8 cellular contexts compared by ENCODE assay signal in the genomic region with DNA sequence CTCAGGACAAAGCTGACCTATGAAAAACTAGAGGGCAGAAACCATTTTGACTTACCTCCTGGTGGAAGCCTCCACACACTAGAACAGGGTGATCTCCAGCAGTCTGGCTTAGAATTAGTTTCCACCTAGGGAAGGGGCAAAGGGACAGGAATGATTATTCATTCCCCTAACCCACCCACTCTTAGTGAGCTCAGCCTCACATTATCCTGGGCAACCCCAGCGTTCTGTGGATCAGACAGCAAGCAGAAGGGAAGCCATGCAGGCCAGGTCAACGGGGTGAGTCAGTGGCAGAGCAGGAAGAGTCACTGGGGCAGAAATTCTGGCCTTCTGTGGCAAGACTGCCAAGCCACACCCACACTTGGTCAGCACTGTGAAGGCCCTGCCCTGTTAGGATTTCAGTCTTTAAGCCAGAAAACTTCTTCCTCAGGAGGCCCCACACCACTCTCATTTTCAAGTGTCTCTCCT. TPM values are rescaled to one million over a fixed set of nuclear protein-coding genes. Genes with fewer than 3 reads are reported as not detected.
DNase-seq lines count a peak whose midpoint lies in the region; ATAC-seq and TF ChIP-seq lines count a peak whose summit lies in the region.

No MANE protein-coding gene starts in this region.

- H3K4me1 ChIP-seq in BLaER1 treated with 17β-estradiol and CSF1 and Interleukin-3, amounts not matched to agents 10 nM and 100 nM, result peaks cover 63 to 94% (median 75%) of the 10 kb centered on the region in 10 experiments
- peaks cover 14% of the 10 kb centered on the region for H3K4me1 ChIP-seq in OCI-LY3 (ENCODE audit: low read length)
- H3K4me1 ChIP-seq in colonic mucosa, result peaks cover 6% of the 10 kb centered on the region
- H3K4me1 ChIP-seq in lower lobe of right lung, result peaks cover 71% of the 10 kb centered on the region
- H3K4me1 ChIP-seq in tibial artery, result peaks cover 0 to 60% (median 42%) of the 10 kb centered on the region in 4 donors

- peak overlapping the region; percentile 13 to 62 (median 44); a peak in 16 of 20 replicates for H3K4me3 ChIP-seq in BLaER1 treated with 17β-estradiol and CSF1 and Interleukin-3, amounts not matched to agents 10 nM and 100 nM
- no peak overlapping the region for H3K4me3 ChIP-seq in OCI-LY3 (ENCODE audit: low read length)
- no peak overlapping the region for H3K4me3 ChIP-seq in colonic mucosa
- H3K4me3 ChIP-seq in lower lobe of right lung, result peak overlapping the region; percentile 22
- no peak overlapping the region for H3K4me3 ChIP-seq in tibial artery

- peak overlapping the region; percentile 71 to 91 (median 82) for H3K4me2 ChIP-seq in BLaER1 treated with 17β-estradiol and CSF1 and Interleukin-3, amounts not matched to agents 10 nM and 100 nM
- peak overlapping the region; percentile 3; the same call in 1 of the 2 replicates for H3K4me2 ChIP-seq in OCI-LY3 (ENCODE audit: low read length)

- no peaks in the 10 kb centered on the region for H3K27me3 ChIP-seq in BLaER1 treated with 17β-estradiol and CSF1 and Interleukin-3, amounts not matched to agents 10 nM and 100 nM
- no peaks in the 10 kb centered on the region for H3K27me3 ChIP-seq in OCI-LY3 (ENCODE audit: low read depth, low read length)
- H3K27me3 ChIP-seq in colonic mucosa, result no peaks in the 10 kb centered on the region
- H3K27me3 ChIP-seq in lower lobe of right lung (ENCODE audit: low read depth), result no peaks in the 10 kb centered on the region
- H3K27me3 ChIP-seq in tibial artery, result no peaks in the 10 kb centered on the region

- TF ChIP-seq CTCF in OCI-LY3 (IDR thresholded peaks at IDR 0.05; ENCODE audit: low read depth, low read length), result no peak
- no peak for TF ChIP-seq CTCF in colonic mucosa (IDR thresholded peaks at IDR 0.05)
- no peak for TF ChIP-seq CTCF in lower lobe of right lung (IDR thresholded peaks at IDR 0.05)
- TF ChIP-seq CTCF in tibial artery (IDR thresholded peaks at IDR 0.05), result no peak

- intact Hi-C loops in colonic mucosa (cut with DNase I) (no loop called here), lower lobe of right lung (cut with DNase I) (no loop called here), tibial artery (cut with DNase I; ENCODE audit: low total_unique reads) (no loop called here)

- H4K20me1 ChIP-seq in BLaER1 treated with 17β-estradiol and CSF1 and Interleukin-3, amounts not matched to agents 10 nM and 100 nM, result peaks cover 0 to 66% (median 9%) of the 10 kb centered on the region in 11 experiments; a peak in 8 of 22 replicates
- peaks cover 39% of the 10 kb centered on the region for H4K20me1 ChIP-seq in OCI-LY3 (ENCODE audit: insufficient read depth, low read length)

- DNase-seq in colonic mucosa (peak; percentile 87), lower lobe of right lung (peak; percentile 89), tibial artery (peak; percentile 91 to 92)
- DNase-seq in activated CD4-positive, alpha-beta T cell treated with anti-CD3 and anti-CD28 coated beads, Interleukin-2, amount 50 U/mL, for 4 hours, result no peak

- ATAC-seq in GM21619 (IDR thresholded peaks at IDR 0.05; ENCODE audit: unreplicated experiment) (peak; percentile 68), lower lobe of right lung (peak; percentile 97 to 99), HG02759 (IDR thresholded peaks at IDR 0.05; ENCODE audit: unreplicated experiment) (no peak)

- peaks cover 7 to 51% (median 36%) of the 10 kb centered on the region in 11 experiments; a peak in 18 of 22 replicates for H3K36me3 ChIP-seq in BLaER1 treated with 17β-estradiol and CSF1 and Interleukin-3, amounts not matched to agents 10 nM and 100 nM
- H3K36me3 ChIP-seq in OCI-LY3 (replicated peaks; ENCODE audit: low read depth, low read length) (peaks cover 13% of the 10 kb centered on the region), colonic mucosa (no peaks in the 10 kb centered on the region), lower lobe of right lung (peaks cover 7% of the 10 kb centered on the region), tibial artery (peaks cover 0 to 5% (median 0%) of the 10 kb centered on the region in 3 donors)

- no peaks in the 10 kb centered on the region for H3K9me3 ChIP-seq in BLaER1 treated with 17β-estradiol and CSF1 and Interleukin-3, amounts not matched to agents 10 nM and 100 nM (replicated peaks in 1 of 11)
- no peaks in the 10 kb centered on the region for H3K9me3 ChIP-seq in OCI-LY3 (ENCODE audit: insufficient read depth, low read length)
- H3K9me3 ChIP-seq in colonic mucosa, result no peaks in the 10 kb centered on the region
- no peaks in the 10 kb centered on the region for H3K9me3 ChIP-seq in lower lobe of right lung
- H3K9me3 ChIP-seq in tibial artery, result no peaks in the 10 kb centered on the region

- H3K9ac ChIP-seq in BLaER1 treated with 17β-estradiol and CSF1 and Interleukin-3, amounts not matched to agents 10 nM and 100 nM, result peak overlapping the region; percentile 39 to 78 (median 69)
- H3K9ac ChIP-seq in OCI-LY3 (ENCODE audit: low read length) (no peak overlapping the region), colonic mucosa (ENCODE audit: low read depth in 2 of 2, low read length in 2 of 2) (peak overlapping the region; percentile 38 to 40)

- H2AFZ ChIP-seq in OCI-LY3 (ENCODE audit: low read depth, low read length), result no peak overlapping the region

- H3K79me2 ChIP-seq in OCI-LY3 (ENCODE audit: low read length), result peaks cover 61% of the 10 kb centered on the region

- H3K27ac ChIP-seq in BLaER1 treated with 17β-estradiol and CSF1 and Interleukin-3, amounts not matched to agents 10 nM and 100 nM, result peak overlapping the region; percentile 57 to 89 (median 79)
- H3K27ac ChIP-seq in OCI-LY3 (ENCODE audit: low read length) (no peak overlapping the region), colonic mucosa (peak overlapping the region; percentile 87), lower lobe of right lung (peak overlapping the region; percentile 82), tibial artery (peak overlapping the region; percentile 67 to 71)

RNA-seq across cellular contexts. Expression of a gene that starts 10.5 kb away (rescaled TPM):
- total RNA-seq in colonic mucosa, result 100 to 1,000 TPM; 154 to 158 TPM
- total RNA-seq in lower lobe of right lung, result 200 TPM

RNA-seq across cellular contexts. Expression of a gene that starts 10.8 kb away (rescaled TPM):
- total RNA-seq in colonic mucosa (10 to 100 TPM in 1 of 2 donors, 1 to 10 TPM in 1; 6.2 to 10.9 TPM), lower lobe of right lung (14.8 TPM)

RNA-seq across cellular contexts. Expression of a gene that starts 33.3 kb away (rescaled TPM):
- 10 to 100 TPM; 84.9 to 93.4 TPM for total RNA-seq in colonic mucosa
- 96.0 TPM for total RNA-seq in lower lobe of right lung

RNA-seq across cellular contexts. Expression of a gene that starts 35.9 kb away (rescaled TPM):
- not detected for total RNA-seq in colonic mucosa
- total RNA-seq in lower lobe of right lung, result not detected

RNA-seq across cellular contexts. Expression of a gene that starts 42.7 kb away (rescaled TPM):
- total RNA-seq in colonic mucosa (10 to 100 TPM; 45.1 to 70.1 TPM), lower lobe of right lung (22.7 TPM)

Comparison
In these comparisons a context has a peak if more than half of its experiments do, and no peak if none do; other contexts are left out.
1. H3K4me3 ChIP-seq: peak in BLaER1 treated with 17β-estradiol and CSF1 and Interleukin-3, amounts not matched to agents 10 nM and 100 nM (10 of 10) and lower lobe of right lung (single experiment); none in OCI-LY3 (single experiment), colonic mucosa (single experiment) and tibial artery (0 of 2).
2. DNase-seq: peak in colonic mucosa (single experiment), lower lobe of right lung (single experiment) and tibial artery (2 of 2); none in activated CD4-positive, alpha-beta T cell treated with anti-CD3 and anti-CD28 coated beads, Interleukin-2, amount 50 U/mL, for 4 hours (0 of 2).